Comparison of ENCODE assay signal across 3 cellular contexts in the genomic region with DNA sequence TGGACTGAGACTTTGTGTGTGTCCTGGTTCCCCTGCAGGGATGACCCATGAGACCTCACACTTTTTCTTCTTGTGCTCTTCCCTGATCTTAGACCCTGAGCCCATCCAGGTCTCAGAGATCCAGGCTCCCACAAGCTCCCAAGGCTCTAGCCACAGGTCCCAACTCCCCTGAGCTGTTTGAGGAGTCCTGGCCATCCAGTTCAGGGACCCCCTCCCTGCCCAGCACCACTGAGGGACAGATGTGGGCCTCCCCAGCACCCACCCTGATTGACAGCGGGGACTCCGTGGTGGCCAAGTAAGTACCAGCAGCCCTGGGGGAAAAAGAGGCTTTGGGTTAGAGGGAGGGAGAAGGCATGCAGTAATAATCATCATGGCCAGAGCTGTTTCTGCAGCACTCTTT.
TF ChIP-seq lines count a peak whose summit lies in the region.

No MANE protein-coding gene starts in this region.

TF ChIP-seq in SK-N-SH, 30 proteins besides CTCF, POLR2A, EP300 and RAD21:
- TF ChIP-seq CHD2 (IDR thresholded peaks at IDR 0.05; ENCODE audit: low read length, partially characterized antibody) (no peak), GABPA (IDR thresholded peaks at IDR 0.05; ENCODE audit: low read depth) (no peak), POLR2AphosphoS5 (IDR thresholded peaks at IDR 0.05; ENCODE audit: low read depth, low read length) (peak; percentile 37; the same call in 1 of the 2 replicates), MEF2A (IDR thresholded peaks at IDR 0.05; ENCODE audit: borderline replicate concordance, low read depth) (no peak), SIN3A (IDR thresholded peaks at IDR 0.05; ENCODE audit: borderline replicate concordance, low read depth, low read length) (no peak), TAF1 (IDR thresholded peaks at IDR 0.05; ENCODE audit: borderline replicate concordance, low read depth, low read length) (no peak)
- TF ChIP-seq, protein P1, sequence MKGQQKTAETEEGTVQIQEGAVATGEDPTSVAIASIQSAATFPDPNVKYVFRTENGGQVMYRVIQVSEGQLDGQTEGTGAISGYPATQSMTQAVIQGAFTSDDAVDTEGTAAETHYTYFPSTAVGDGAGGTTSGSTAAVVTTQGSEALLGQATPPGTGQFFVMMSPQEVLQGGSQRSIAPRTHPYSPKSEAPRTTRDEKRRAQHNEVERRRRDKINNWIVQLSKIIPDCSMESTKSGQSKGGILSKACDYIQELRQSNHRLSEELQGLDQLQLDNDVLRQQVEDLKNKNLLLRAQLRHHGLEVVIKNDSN (IDR thresholded peaks at IDR 0.05; ENCODE audit: borderline replicate concordance, low read depth), result no peak

TF ChIP-seq in SK-N-SH treated with all-trans-retinoic acid at 6 μM for 48 hours, 23 proteins besides CTCF, POLR2A, EP300 and RAD21:
- TF ChIP-seq PPARA (CRISPR knock-in tag; IDR thresholded peaks at IDR 0.05; ENCODE audit: borderline replicate concordance) (no peak), BACH2 (CRISPR knock-in tag; IDR thresholded peaks at IDR 0.05; ENCODE audit: borderline replicate concordance) (no peak), OSR1 (CRISPR knock-in tag; IDR thresholded peaks at IDR 0.05) (no peak), ESRRG (CRISPR knock-in tag; IDR thresholded peaks at IDR 0.05) (no peak), ARNTL (CRISPR knock-in tag; IDR thresholded peaks at IDR 0.05; ENCODE audit: borderline replicate concordance, low read depth) (no peak), ZFP30 (CRISPR knock-in tag; IDR thresholded peaks at IDR 0.05) (no peak), ZNF8 (CRISPR knock-in tag; IDR thresholded peaks at IDR 0.05) (no peak), TCF4 (CRISPR knock-in tag; IDR thresholded peaks at IDR 0.05; ENCODE audit: borderline replicate concordance) (no peak), CSDC2 (CRISPR knock-in tag; IDR thresholded peaks at IDR 0.05) (no peak), ZNF565 (CRISPR knock-in tag; conservative IDR thresholded peaks at IDR 0.05; ENCODE audit: low read depth) (no peak), ZC3H10 (CRISPR knock-in tag; IDR thresholded peaks at IDR 0.05) (no peak)
- TF ChIP-seq, protein P2, sequence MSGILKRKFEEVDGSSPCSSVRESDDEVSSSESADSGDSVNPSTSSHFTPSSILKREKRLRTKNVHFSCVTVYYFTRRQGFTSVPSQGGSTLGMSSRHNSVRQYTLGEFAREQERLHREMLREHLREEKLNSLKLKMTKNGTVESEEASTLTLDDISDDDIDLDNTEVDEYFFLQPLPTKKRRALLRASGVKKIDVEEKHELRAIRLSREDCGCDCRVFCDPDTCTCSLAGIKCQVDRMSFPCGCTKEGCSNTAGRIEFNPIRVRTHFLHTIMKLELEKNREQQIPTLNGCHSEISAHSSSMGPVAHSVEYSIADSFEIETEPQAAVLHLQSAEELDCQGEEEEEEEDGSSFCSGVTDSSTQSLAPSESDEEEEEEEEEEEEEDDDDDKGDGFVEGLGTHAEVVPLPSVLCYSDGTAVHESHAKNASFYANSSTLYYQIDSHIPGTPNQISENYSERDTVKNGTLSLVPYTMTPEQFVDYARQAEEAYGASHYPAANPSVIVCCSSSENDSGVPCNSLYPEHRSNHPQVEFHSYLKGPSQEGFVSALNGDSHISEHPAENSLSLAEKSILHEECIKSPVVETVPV (CRISPR knock-in tag; IDR thresholded peaks at IDR 0.05), result no peak
- TF ChIP-seq, protein P3, sequence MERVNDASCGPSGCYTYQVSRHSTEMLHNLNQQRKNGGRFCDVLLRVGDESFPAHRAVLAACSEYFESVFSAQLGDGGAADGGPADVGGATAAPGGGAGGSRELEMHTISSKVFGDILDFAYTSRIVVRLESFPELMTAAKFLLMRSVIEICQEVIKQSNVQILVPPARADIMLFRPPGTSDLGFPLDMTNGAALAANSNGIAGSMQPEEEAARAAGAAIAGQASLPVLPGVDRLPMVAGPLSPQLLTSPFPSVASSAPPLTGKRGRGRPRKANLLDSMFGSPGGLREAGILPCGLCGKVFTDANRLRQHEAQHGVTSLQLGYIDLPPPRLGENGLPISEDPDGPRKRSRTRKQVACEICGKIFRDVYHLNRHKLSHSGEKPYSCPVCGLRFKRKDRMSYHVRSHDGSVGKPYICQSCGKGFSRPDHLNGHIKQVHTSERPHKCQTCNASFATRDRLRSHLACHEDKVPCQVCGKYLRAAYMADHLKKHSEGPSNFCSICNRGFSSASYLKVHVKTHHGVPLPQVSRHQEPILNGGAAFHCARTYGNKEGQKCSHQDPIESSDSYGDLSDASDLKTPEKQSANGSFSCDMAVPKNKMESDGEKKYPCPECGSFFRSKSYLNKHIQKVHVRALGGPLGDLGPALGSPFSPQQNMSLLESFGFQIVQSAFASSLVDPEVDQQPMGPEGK (CRISPR knock-in tag; IDR thresholded peaks at IDR 0.05; ENCODE audit: borderline replicate concordance), result no peak

TF ChIP-seq in GM23338, 12 proteins besides CTCF, POLR2A, EP300 and RAD21:
- TF ChIP-seq, protein P4, sequence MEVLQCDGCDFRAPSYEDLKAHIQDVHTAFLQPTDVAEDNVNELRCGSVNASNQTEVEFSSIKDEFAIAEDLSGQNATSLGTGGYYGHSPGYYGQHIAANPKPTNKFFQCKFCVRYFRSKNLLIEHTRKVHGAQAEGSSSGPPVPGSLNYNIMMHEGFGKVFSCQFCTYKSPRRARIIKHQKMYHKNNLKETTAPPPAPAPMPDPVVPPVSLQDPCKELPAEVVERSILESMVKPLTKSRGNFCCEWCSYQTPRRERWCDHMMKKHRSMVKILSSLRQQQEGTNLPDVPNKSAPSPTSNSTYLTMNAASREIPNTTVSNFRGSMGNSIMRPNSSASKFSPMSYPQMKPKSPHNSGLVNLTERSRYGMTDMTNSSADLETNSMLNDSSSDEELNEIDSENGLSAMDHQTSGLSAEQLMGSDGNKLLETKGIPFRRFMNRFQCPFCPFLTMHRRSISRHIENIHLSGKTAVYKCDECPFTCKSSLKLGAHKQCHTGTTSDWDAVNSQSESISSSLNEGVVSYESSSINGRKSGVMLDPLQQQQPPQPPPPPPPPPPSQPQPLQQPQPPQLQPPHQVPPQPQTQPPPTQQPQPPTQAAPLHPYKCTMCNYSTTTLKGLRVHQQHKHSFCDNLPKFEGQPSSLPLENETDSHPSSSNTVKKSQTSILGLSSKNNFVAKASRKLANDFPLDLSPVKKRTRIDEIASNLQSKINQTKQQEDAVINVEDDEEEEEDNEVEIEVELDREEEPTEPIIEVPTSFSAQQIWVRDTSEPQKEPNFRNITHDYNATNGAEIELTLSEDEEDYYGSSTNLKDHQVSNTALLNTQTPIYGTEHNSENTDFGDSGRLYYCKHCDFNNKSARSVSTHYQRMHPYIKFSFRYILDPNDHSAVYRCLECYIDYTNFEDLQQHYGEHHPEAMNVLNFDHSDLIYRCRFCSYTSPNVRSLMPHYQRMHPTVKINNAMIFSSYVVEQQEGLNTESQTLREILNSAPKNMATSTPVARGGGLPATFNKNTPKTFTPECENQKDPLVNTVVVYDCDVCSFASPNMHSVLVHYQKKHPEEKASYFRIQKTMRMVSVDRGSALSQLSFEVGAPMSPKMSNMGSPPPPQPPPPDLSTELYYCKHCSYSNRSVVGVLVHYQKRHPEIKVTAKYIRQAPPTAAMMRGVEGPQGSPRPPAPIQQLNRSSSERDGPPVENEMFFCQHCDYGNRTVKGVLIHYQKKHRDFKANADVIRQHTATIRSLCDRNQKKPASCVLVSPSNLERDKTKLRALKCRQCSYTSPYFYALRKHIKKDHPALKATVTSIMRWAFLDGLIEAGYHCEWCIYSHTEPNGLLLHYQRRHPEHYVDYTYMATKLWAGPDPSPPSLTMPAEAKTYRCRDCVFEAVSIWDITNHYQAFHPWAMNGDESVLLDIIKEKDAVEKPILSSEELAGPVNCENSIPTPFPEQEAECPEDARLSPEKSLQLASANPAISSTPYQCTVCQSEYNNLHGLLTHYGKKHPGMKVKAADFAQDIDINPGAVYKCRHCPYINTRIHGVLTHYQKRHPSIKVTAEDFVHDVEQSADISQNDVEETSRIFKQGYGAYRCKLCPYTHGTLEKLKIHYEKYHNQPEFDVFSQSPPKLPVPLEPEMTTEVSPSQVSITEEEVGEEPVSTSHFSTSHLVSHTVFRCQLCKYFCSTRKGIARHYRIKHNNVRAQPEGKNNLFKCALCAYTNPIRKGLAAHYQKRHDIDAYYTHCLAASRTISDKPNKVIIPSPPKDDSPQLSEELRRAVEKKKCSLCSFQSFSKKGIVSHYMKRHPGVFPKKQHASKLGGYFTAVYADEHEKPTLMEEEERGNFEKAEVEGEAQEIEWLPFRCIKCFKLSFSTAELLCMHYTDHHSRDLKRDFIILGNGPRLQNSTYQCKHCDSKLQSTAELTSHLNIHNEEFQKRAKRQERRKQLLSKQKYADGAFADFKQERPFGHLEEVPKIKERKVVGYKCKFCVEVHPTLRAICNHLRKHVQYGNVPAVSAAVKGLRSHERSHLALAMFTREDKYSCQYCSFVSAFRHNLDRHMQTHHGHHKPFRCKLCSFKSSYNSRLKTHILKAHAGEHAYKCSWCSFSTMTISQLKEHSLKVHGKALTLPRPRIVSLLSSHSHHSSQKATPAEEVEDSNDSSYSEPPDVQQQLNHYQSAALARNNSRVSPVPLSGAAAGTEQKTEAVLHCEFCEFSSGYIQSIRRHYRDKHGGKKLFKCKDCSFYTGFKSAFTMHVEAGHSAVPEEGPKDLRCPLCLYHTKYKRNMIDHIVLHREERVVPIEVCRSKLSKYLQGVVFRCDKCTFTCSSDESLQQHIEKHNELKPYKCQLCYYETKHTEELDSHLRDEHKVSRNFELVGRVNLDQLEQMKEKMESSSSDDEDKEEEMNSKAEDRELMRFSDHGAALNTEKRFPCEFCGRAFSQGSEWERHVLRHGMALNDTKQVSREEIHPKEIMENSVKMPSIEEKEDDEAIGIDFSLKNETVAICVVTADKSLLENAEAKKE (CRISPR knock-in tag; IDR thresholded peaks at IDR 0.05), result no peak
- TF ChIP-seq EZH2 (IDR thresholded peaks at IDR 0.05; ENCODE audit: low read depth, unreplicated experiment) (no peak), JUNB (IDR thresholded peaks at IDR 0.05; ENCODE audit: unreplicated experiment) (no peak), ZNF331 (CRISPR knock-in tag; IDR thresholded peaks at IDR 0.05; ENCODE audit: low read depth) (no peak), ZNF114 (CRISPR knock-in tag; IDR thresholded peaks at IDR 0.05) (no peak)
- TF ChIP-seq, protein P5, sequence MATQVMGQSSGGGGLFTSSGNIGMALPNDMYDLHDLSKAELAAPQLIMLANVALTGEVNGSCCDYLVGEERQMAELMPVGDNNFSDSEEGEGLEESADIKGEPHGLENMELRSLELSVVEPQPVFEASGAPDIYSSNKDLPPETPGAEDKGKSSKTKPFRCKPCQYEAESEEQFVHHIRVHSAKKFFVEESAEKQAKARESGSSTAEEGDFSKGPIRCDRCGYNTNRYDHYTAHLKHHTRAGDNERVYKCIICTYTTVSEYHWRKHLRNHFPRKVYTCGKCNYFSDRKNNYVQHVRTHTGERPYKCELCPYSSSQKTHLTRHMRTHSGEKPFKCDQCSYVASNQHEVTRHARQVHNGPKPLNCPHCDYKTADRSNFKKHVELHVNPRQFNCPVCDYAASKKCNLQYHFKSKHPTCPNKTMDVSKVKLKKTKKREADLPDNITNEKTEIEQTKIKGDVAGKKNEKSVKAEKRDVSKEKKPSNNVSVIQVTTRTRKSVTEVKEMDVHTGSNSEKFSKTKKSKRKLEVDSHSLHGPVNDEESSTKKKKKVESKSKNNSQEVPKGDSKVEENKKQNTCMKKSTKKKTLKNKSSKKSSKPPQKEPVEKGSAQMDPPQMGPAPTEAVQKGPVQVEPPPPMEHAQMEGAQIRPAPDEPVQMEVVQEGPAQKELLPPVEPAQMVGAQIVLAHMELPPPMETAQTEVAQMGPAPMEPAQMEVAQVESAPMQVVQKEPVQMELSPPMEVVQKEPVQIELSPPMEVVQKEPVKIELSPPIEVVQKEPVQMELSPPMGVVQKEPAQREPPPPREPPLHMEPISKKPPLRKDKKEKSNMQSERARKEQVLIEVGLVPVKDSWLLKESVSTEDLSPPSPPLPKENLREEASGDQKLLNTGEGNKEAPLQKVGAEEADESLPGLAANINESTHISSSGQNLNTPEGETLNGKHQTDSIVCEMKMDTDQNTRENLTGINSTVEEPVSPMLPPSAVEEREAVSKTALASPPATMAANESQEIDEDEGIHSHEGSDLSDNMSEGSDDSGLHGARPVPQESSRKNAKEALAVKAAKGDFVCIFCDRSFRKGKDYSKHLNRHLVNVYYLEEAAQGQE (IDR thresholded peaks at IDR 0.05; ENCODE audit: unreplicated experiment), result no peak
- TF ChIP-seq, protein P6, sequence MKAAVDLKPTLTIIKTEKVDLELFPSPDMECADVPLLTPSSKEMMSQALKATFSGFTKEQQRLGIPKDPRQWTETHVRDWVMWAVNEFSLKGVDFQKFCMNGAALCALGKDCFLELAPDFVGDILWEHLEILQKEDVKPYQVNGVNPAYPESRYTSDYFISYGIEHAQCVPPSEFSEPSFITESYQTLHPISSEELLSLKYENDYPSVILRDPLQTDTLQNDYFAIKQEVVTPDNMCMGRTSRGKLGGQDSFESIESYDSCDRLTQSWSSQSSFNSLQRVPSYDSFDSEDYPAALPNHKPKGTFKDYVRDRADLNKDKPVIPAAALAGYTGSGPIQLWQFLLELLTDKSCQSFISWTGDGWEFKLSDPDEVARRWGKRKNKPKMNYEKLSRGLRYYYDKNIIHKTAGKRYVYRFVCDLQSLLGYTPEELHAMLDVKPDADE (IDR thresholded peaks at IDR 0.05), result no peak
TF ChIP-seq in GM23338: peak in this region for 0.
